ENCODE assay signal across 8 cellular contexts in genomic region chr12:54360717-54361456, GRCh38. TPM values are rescaled to one million over a fixed set of nuclear protein-coding genes. Genes with fewer than 3 reads are reported as not detected.
A peak's percentile ranks its signal among the peaks of the same experiment; 100 is the strongest.
DNase-seq lines count a peak whose midpoint lies in the region; ATAC-seq, FAIRE-seq and TF ChIP-seq lines count a peak whose summit lies in the region.

No MANE protein-coding gene starts in this region.

- H4K20me1 ChIP-seq in GM12878 (ENCODE audit: control insufficient read depth, insufficient read depth), result no peaks in the 10 kb centered on the region

- H3K4me2 ChIP-seq in GM12878 (ENCODE audit: control insufficient read depth, insufficient read depth), result no peak overlapping the region

- peak; percentile 67 for TF ChIP-seq CTCF in NB4 (IDR thresholded peaks at IDR 0.05; ENCODE audit: low read depth, low read length)
- TF ChIP-seq CTCF in GM12878 (IDR thresholded peaks at IDR 0.05 in 2 of 3, conservative IDR thresholded peaks at IDR 0.05 in 1 of 3; ENCODE audit: control insufficient read depth in 2 of 3, extremely low read depth in 1 of 3, insufficient read depth in 1 of 3, low read depth in 3 of 3, low read length in 3 of 3), result peak; percentile 86 to 94 (median 89)

- peaks cover 30% of the 10 kb centered on the region for H3K4me1 ChIP-seq in GM12878 (ENCODE audit: control insufficient read depth, insufficient read depth, low read length)

- in situ Hi-C loops in GM12878 (cut with MboI), result loop anchor here (5.0 to 10.0 kb wide), 3 partner anchors 64 to 336 kb away; partner anchors contain the start of gene HOXC6

- POLR2A ChIA-PET in GM12878 (lab: Charles Lee), result no interaction called here

- H3K27ac ChIP-seq in GM12878 (ENCODE audit: control insufficient read depth, insufficient read depth), result no peak overlapping the region

- peak; percentile 95 for TF ChIP-seq RAD21 in GM12878 (IDR thresholded peaks at IDR 0.05; ENCODE audit: insufficient read depth, low read depth, low read length)

- H3K9me3 ChIP-seq in GM12878 (replicated peaks; ENCODE audit: control insufficient read depth, insufficient read depth, low read length), result no peaks in the 10 kb centered on the region

- no peak overlapping the region for H3K9ac ChIP-seq in GM12878 (ENCODE audit: control insufficient read depth, insufficient read depth, low read length)

- no peaks in the 10 kb centered on the region for H3K36me3 ChIP-seq in GM12878 (ENCODE audit: control insufficient read depth in 2 of 2, insufficient read depth in 2 of 2, low read length in 1 of 2)

- no peak for TF ChIP-seq POLR2A in NB4 (IDR thresholded peaks at IDR 0.05; ENCODE audit: extremely low read depth, insufficient read length)
- TF ChIP-seq POLR2A in GM12878 (IDR thresholded peaks at IDR 0.05; ENCODE audit: low read depth, low read length), result no peak

- SMC1A ChIA-PET in GM12878 (lab: Charles Lee; ENCODE audit: uncharacterized antibody, unreplicated experiment), result interaction anchor here (1.0 to 2.6 kb wide), 11 partner anchors 23 to 309 kb away, joined by 3 to 13 read pairs (median 4); partner anchors contain the start of gene COPZ1

- CTCF ChIA-PET in GM12878 (lab: Yijun Ruan, JAX), result interaction anchor here (1.0 to 8.6 kb wide), 18 partner anchors 9 to 146 kb away, joined by 3 to 116 read pairs (median 4); partner anchors contain the start of genes CBX5 and COPZ1

- RAD21 ChIA-PET in GM12878 (lab: Charles Lee; ENCODE audit: unreplicated experiment), result interaction anchor here (0.9 to 1.7 kb wide), 5 partner anchors 7 to 142 kb away, joined by 3 to 6 read pairs (median 3); partner anchors contain the start of gene COPZ1

- DNase-seq in ELF-1 (ENCODE audit: low read depth, low spot score) (peak; percentile 90), NB4 (ENCODE audit: low read depth) (peak; percentile 71), GM12878 (ENCODE audit: low read depth, low spot score) (no peak), iPS-NIHi7 (ENCODE audit: extremely low spot score) (peak; percentile 74)
- peak; percentile 76 for DNase-seq in stimulated activated CD4-positive, alpha-beta T cell treated with anti-CD3 and anti-CD28 coated beads, Interleukin-15, amount 100 ng/mL, for 24 hours

- H3K4me3 ChIP-seq in NB4 (ENCODE audit: low read depth, low read length) (no peak overlapping the region), GM12878 (no peak overlapping the region)

- no peaks in the 10 kb centered on the region for H3K79me2 ChIP-seq in GM12878 (ENCODE audit: control insufficient read depth, insufficient read depth, low read length)

- peak; percentile 69 for ATAC-seq in SK-N-SH treated with all-trans-retinoic acid at 6 μM for 48 hours
- ATAC-seq in GM12878, result no peak
- no peak for ATAC-seq in GM21447 (IDR thresholded peaks at IDR 0.05; ENCODE audit: unreplicated experiment)
- ATAC-seq in HG03460 (IDR thresholded peaks at IDR 0.05; ENCODE audit: unreplicated experiment), result no peak

- H3K27me3 ChIP-seq in GM12878 (replicated peaks in 1 of 2; ENCODE audit: control insufficient read depth in 2 of 2, insufficient read depth in 2 of 2, low read length in 1 of 2), result no peaks in the 10 kb centered on the region

- TF ChIP-seq EP300 in GM12878 (IDR thresholded peaks at IDR 0.05; ENCODE audit: borderline replicate concordance in 1 of 2, control insufficient read depth in 1 of 2, low read depth in 2 of 2, low read length in 2 of 2), result no peak

- 80% methylated on average over 16 of the region's 16 CpGs for WGBS in GM12878 (ENCODE audit: insufficient coverage, insufficient replicate concordance, low lambda C conversion rate, missing lambda C conversion rate)

- peak; percentile 65 for FAIRE-seq in GM12878 (lab: Jason Lieb, UNC)

- H2AFZ ChIP-seq in GM12878 (ENCODE audit: control insufficient read depth, low read depth, low read length), result no peak overlapping the region

- intact Hi-C loops in GM12878 (cut with micrococcal nuclease; ENCODE audit: unreplicated experiment), result loop anchor here (2.0 kb wide), 1 partner anchor 66 kb away; no protein-coding TSS in a partner anchor

- BruUV-seq in GM12878 (replicated peaks; lab: Mats Ljungman, UMichigan), result no TSS peak

TF ChIP-seq in SK-N-SH treated with all-trans-retinoic acid at 6 μM for 48 hours, 23 proteins besides CTCF, POLR2A, EP300 and RAD21 (continues in another document):
- TF ChIP-seq ZNF70 (CRISPR knock-in tag; IDR thresholded peaks at IDR 0.05), result peak; percentile 59; the same call in 1 of the 2 replicates

TF ChIP-seq in GM12878, 131 proteins besides CTCF, POLR2A, EP300 and RAD21 (continues in another document):
- TF ChIP-seq CEBPB (IDR thresholded peaks at IDR 0.05; ENCODE audit: borderline replicate concordance in 1 of 2, low read depth in 2 of 2, low read length in 2 of 2) (no peak), JUNB (IDR thresholded peaks at IDR 0.05) (no peak), IKZF1 (conservative IDR thresholded peaks at IDR 0.05) (peak; percentile 62)

RNA-seq across cellular contexts. Expression of gene GPR84, which starts 3.4 kb away (rescaled TPM):
- 0.48 and 1.2 TPM in 2 replicates for total RNA-seq in GM12878 (2013; cell fraction: nucleolus; rRNA removed)
- total RNA-seq in GM12878 (2014; rRNA removed) (2.4 and 3.4 TPM in 2 replicates), GM12878 (2014; rRNA removed; fragmentation: Illumina TruSeq; extraction: Trizol) (1.9 and 2.0 TPM in 2 replicates), GM12878 (2021) (3.7 and 4.0 TPM in 2 replicates)
- polyA plus RNA-seq in GM12878 (2011; ENCODE audit: low read depth), result 0.30 TPM
- polyA plus RNA-seq in GM12878 (2011; rRNA removed) (0.12 and 0.37 TPM in 2 replicates), GM12878 (2014; fragmentation: Illumina TruSeq; extraction: Trizol) (1.6 and 4.1 TPM in 2 replicates), GM12878 (2014; fragmentation: Nextera tagmentation; extraction: Ambion mirVana) (1 to 10 TPM; 2.1 to 4.7 TPM), GM12878 (2014; rRNA removed) (2.4 and 3.2 TPM in 2 replicates), GM12878 (2016; fragmentation: Nextera tagmentation; extraction: Ambion mirVana) (1 to 10 TPM; 2.7 to 4.0 TPM)
- polyA plus RNA-seq in GM12878 (2011; cell fraction: cytosol; rRNA removed), result 0.48 and 0.65 TPM in 2 replicates
- polyA plus RNA-seq in GM12878 (2011; cell fraction: nucleus; rRNA removed), result 2.1 and 2.3 TPM in 2 replicates
- polyA plus RNA-seq in GM12878 (2012), result 0.56 and 0.58 TPM in 2 replicates
- 1.2 and 1.4 TPM in 2 replicates for polyA minus RNA-seq in GM12878 (2011; rRNA and poly(A)+ RNA removed)
- polyA minus RNA-seq in GM12878 (2011; cell fraction: cytosol; rRNA and poly(A)+ RNA removed), result not detected in 2 replicates
- polyA minus RNA-seq in GM12878 (2011; cell fraction: nucleus; rRNA and poly(A)+ RNA removed), result 1.5 and 1.6 TPM in 2 replicates

RNA-seq across cellular contexts. Expression of gene ZNF385A, which starts 23.6 kb away (rescaled TPM):
- total RNA-seq in GM12878 (2013; cell fraction: nucleolus; rRNA removed), result 0.67 TPM in 1 of 2 replicates, not detected in the other
- 1.8 and 1.9 TPM in 2 replicates for total RNA-seq in GM12878 (2014; rRNA removed)
- 1.2 and 1.3 TPM in 2 replicates for total RNA-seq in GM12878 (2014; rRNA removed; fragmentation: Illumina TruSeq; extraction: Trizol)
- 23.3 and 23.5 TPM in 2 replicates for total RNA-seq in GM12878 (2021)
- 2.4 TPM for polyA plus RNA-seq in GM12878 (2011; ENCODE audit: low read depth)
- polyA plus RNA-seq in GM12878 (2011; rRNA removed), result 0.24 and 2.0 TPM in 2 replicates
- polyA plus RNA-seq in GM12878 (2011; cell fraction: cytosol; rRNA removed), result 3.3 and 4.0 TPM in 2 replicates
- polyA plus RNA-seq in GM12878 (2011; cell fraction: nucleus; rRNA removed), result 3.3 and 4.9 TPM in 2 replicates
- polyA plus RNA-seq in GM12878 (2012), result 7.4 and 9.2 TPM in 2 replicates
- 4.6 and 10.4 TPM in 2 replicates for polyA plus RNA-seq in GM12878 (2014; fragmentation: Illumina TruSeq; extraction: Trizol)
- under 1 TPM; 0.26 to 0.62 TPM for polyA plus RNA-seq in GM12878 (2014; fragmentation: Nextera tagmentation; extraction: Ambion mirVana)
- polyA plus RNA-seq in GM12878 (2014; rRNA removed), result 7.7 and 10.8 TPM in 2 replicates
- polyA plus RNA-seq in GM12878 (2016; fragmentation: Nextera tagmentation; extraction: Ambion mirVana), result 10 to 100 TPM; 24.6 to 26.1 TPM
- polyA minus RNA-seq in GM12878 (2011; rRNA and poly(A)+ RNA removed), result 1.5 and 1.9 TPM in 2 replicates
- 3.4 and 4.4 TPM in 2 replicates for polyA minus RNA-seq in GM12878 (2011; cell fraction: cytosol; rRNA and poly(A)+ RNA removed)
- 0.85 and 1.1 TPM in 2 replicates for polyA minus RNA-seq in GM12878 (2011; cell fraction: nucleus; rRNA and poly(A)+ RNA removed)

RNA-seq across cellular contexts. Expression of gene COPZ1, which starts 36.0 kb away (rescaled TPM):
- total RNA-seq in GM12878 (2013; cell fraction: nucleolus; rRNA removed), result 36.9 and 40.6 TPM in 2 replicates
- total RNA-seq in GM12878 (2014; rRNA removed) (112 and 131 TPM in 2 replicates), GM12878 (2014; rRNA removed; fragmentation: Illumina TruSeq; extraction: Trizol) (128 and 130 TPM in 2 replicates), GM12878 (2021) (120 and 135 TPM in 2 replicates)
- 388 TPM for polyA plus RNA-seq in GM12878 (2011; ENCODE audit: low read depth)
- polyA plus RNA-seq in GM12878 (2011; rRNA removed) (263 and 302 TPM in 2 replicates), GM12878 (2014; fragmentation: Illumina TruSeq; extraction: Trizol) (177 and 205 TPM in 2 replicates), GM12878 (2014; fragmentation: Nextera tagmentation; extraction: Ambion mirVana) (100 to 1,000 TPM; 260 to 378 TPM), GM12878 (2014; rRNA removed) (123 and 129 TPM in 2 replicates), GM12878 (2016; fragmentation: Nextera tagmentation; extraction: Ambion mirVana) (100 to 1,000 TPM; 192 to 209 TPM)
- polyA plus RNA-seq in GM12878 (2011; cell fraction: cytosol; rRNA removed), result 160 and 175 TPM in 2 replicates
- polyA plus RNA-seq in GM12878 (2011; cell fraction: nucleus; rRNA removed), result 84.2 and 90.6 TPM in 2 replicates
- 175 and 272 TPM in 2 replicates for polyA plus RNA-seq in GM12878 (2012)
- polyA minus RNA-seq in GM12878 (2011; rRNA and poly(A)+ RNA removed), result 116 and 125 TPM in 2 replicates
- polyA minus RNA-seq in GM12878 (2011; cell fraction: cytosol; rRNA and poly(A)+ RNA removed), result 76.0 and 85.0 TPM in 2 replicates
- 17.7 and 20.6 TPM in 2 replicates for polyA minus RNA-seq in GM12878 (2011; cell fraction: nucleus; rRNA and poly(A)+ RNA removed)

RNA-seq across cellular contexts. Expression of gene ITGA5, which starts 58.2 kb away (rescaled TPM):
- 7.6 and 13.2 TPM in 2 replicates for total RNA-seq in GM12878 (2013; cell fraction: nucleolus; rRNA removed)
- total RNA-seq in GM12878 (2014; rRNA removed) (0.73 and 0.98 TPM in 2 replicates), GM12878 (2014; rRNA removed; fragmentation: Illumina TruSeq; extraction: Trizol) (0.41 and 0.58 TPM in 2 replicates), GM12878 (2021) (1.2 and 1.5 TPM in 2 replicates)
- 1.2 TPM for polyA plus RNA-seq in GM12878 (2011; ENCODE audit: low read depth)
- polyA plus RNA-seq in GM12878 (2011; rRNA removed) (13.9 and 22.5 TPM in 2 replicates), GM12878 (2014; fragmentation: Illumina TruSeq; extraction: Trizol) (0.90 and 1.3 TPM in 2 replicates), GM12878 (2014; fragmentation: Nextera tagmentation; extraction: Ambion mirVana) (under 1 TPM; 0.15 to 0.31 TPM), GM12878 (2014; rRNA removed) (0.49 and 0.64 TPM in 2 replicates), GM12878 (2016; fragmentation: Nextera tagmentation; extraction: Ambion mirVana) (under 1 TPM; 0.23 to 0.35 TPM)
- polyA plus RNA-seq in GM12878 (2011; cell fraction: cytosol; rRNA removed), result 18.0 and 19.9 TPM in 2 replicates
- 79.1 and 138 TPM in 2 replicates for polyA plus RNA-seq in GM12878 (2011; cell fraction: nucleus; rRNA removed)
- polyA plus RNA-seq in GM12878 (2012), result 1.0 and 2.1 TPM in 2 replicates
- polyA minus RNA-seq in GM12878 (2011; rRNA and poly(A)+ RNA removed), result 35.0 and 45.0 TPM in 2 replicates
- 12.2 TPM in 2 replicates for polyA minus RNA-seq in GM12878 (2011; cell fraction: cytosol; rRNA and poly(A)+ RNA removed)
- 51.4 and 65.2 TPM in 2 replicates for polyA minus RNA-seq in GM12878 (2011; cell fraction: nucleus; rRNA and poly(A)+ RNA removed)
